ENCODE assay signal across 9 cellular contexts in genomic region chr5:150763023-150763793, GRCh38. TPM values are rescaled to one million over a fixed set of nuclear protein-coding genes. Genes with fewer than 3 reads are reported as not detected.
A peak's percentile ranks its signal among the peaks of the same experiment; 100 is the strongest.
DNase-seq lines count a peak whose midpoint lies in the region; ATAC-seq and TF ChIP-seq lines count a peak whose summit lies in the region.
"Had no signal": no experiment of that assay in that cellular context is flagged by ENCODE, and none has a peak within 500 bp of the region (broad histone marks: within the 10 kb centered on the region; RNA-seq: fewer than 3 reads in every experiment).

No MANE protein-coding gene starts in this region.

- peaks cover 0 to 24% (median 6%) of the 10 kb centered on the region in 4 donors for H3K4me1 ChIP-seq in tibial nerve
- peaks cover 5% of the 10 kb centered on the region for H3K4me1 ChIP-seq in CD8-positive, alpha-beta T cell (ENCODE audit: insufficient read depth, low read length)

- DNase-seq in NCI-H1092 treated with DMSO at 0.1 percent for 48 hours (lab: John Stamatoyannopoulos, UW), result peak; percentile 12
- DNase-seq in NCI-H1092 (lab: John Stamatoyannopoulos, UW), result no peak
- DNase-seq in SKM-1 (lab: John Stamatoyannopoulos, UW; ENCODE audit: unreplicated experiment), result peak; percentile 96
- peak; percentile 72 for DNase-seq in left cardiac atrium
- peak; percentile 46 to 87 for DNase-seq in tibial nerve (ENCODE audit: low spot score in 2 of 2)
- DNase-seq in activated naive CD4-positive, alpha-beta T cell treated with Interleukin-2 at 50 U/mL for 16 hours, result no peak
- no peak for DNase-seq in CD8-positive, alpha-beta T cell

- H3K9me3 Mint-ChIP-seq in CD8-positive, alpha-beta T cell, result no peaks in the 10 kb centered on the region

- no peaks in the 10 kb centered on the region for H3K9me3 ChIP-seq in tibial nerve
- no peaks in the 10 kb centered on the region for H3K9me3 ChIP-seq in CD8-positive, alpha-beta T cell (ENCODE audit: low read length)

- TF ChIP-seq EP300 in tibial nerve (IDR thresholded peaks at IDR 0.05), result peak; percentile 44 to 86

- H3K4me3 Mint-ChIP-seq in CD8-positive, alpha-beta T cell, result no peak overlapping the region

- H3K36me3 ChIP-seq in tibial nerve, result no peaks in the 10 kb centered on the region
- no peaks in the 10 kb centered on the region for H3K36me3 ChIP-seq in CD8-positive, alpha-beta T cell (ENCODE audit: insufficient read depth, low read length)

- H3K27me3 Mint-ChIP-seq in CD8-positive, alpha-beta T cell (ENCODE audit: low read depth), result peaks cover 5% of the 10 kb centered on the region

- H3K36me3 Mint-ChIP-seq in CD8-positive, alpha-beta T cell, result no peaks in the 10 kb centered on the region

- peaks cover 9% of the 10 kb centered on the region for H3K4me1 Mint-ChIP-seq in CD8-positive, alpha-beta T cell (ENCODE audit: low read depth)

- peak overlapping the region; percentile 33 to 83 (median 63) for H3K27ac ChIP-seq in tibial nerve
- H3K27ac ChIP-seq in CD8-positive, alpha-beta T cell (ENCODE audit: low read depth, low read length), result no peak overlapping the region

- peak; percentile 3 to 44 for ATAC-seq in left cardiac atrium
- ATAC-seq in HG02642 (IDR thresholded peaks at IDR 0.05; ENCODE audit: poor library complexity, unreplicated experiment), result no peak
- no peak for ATAC-seq in CD8-positive, alpha-beta T cell
- ATAC-seq: Panc1 had no signal

- no peaks in the 10 kb centered on the region for H3K27me3 ChIP-seq in tibial nerve
- H3K27me3 ChIP-seq in CD8-positive, alpha-beta T cell (ENCODE audit: insufficient read depth, low read length), result no peaks in the 10 kb centered on the region

- WGBS in tibial nerve, 2 donors, result 39 to 49% methylated on average over 7 of the region's 7 CpGs

- TF ChIP-seq CTCF in tibial nerve (IDR thresholded peaks at IDR 0.05), result peak in 1 of 5 experiments; percentile 14
- TF ChIP-seq CTCF in CD8-positive, alpha-beta T cell (IDR thresholded peaks at IDR 0.05), result no peak

- H3K4me3 ChIP-seq in tibial nerve, result no peak overlapping the region
- H3K4me3 ChIP-seq in CD8-positive, alpha-beta T cell (ENCODE audit: low read depth, low read length), result no peak overlapping the region

- intact Hi-C loops in left cardiac atrium (cut with DNase I), result no loop called here
- intact Hi-C loops in CD8-positive, alpha-beta T cell (cut with DNase I, micrococcal nuclease), result loop anchor here in 1 of 2 experiments (5.0 to 10.0 kb wide), 2 partner anchors 406 to 492 kb away; partner anchors contain the start of genes GM2A and TCOF1

- POLR2A ChIA-PET in CD8-positive, alpha-beta T cell (lab: Charles Lee), result interaction anchor here (0.8 kb wide), 1 partner anchor 63 kb away, joined by 3 read pairs; the partner anchor contains the start of gene RBM22

- CTCF ChIA-PET in CD8-positive, alpha-beta T cell (lab: Charles Lee), result interaction anchor here (1.1 to 2.7 kb wide), 2 partner anchors 15 to 38 kb away, joined by 3 to 13 read pairs; partner anchors contain the start of gene SMIM3

- TF ChIP-seq POLR2A in tibial nerve (IDR thresholded peaks at IDR 0.05), result no peak

- H3K27ac Mint-ChIP-seq in CD8-positive, alpha-beta T cell, result no peak overlapping the region

RNA-seq across cellular contexts. Expression of gene DCTN4, which starts 4.4 kb away (rescaled TPM):
- total RNA-seq in left cardiac atrium, result 10 to 100 TPM; 37.8 to 48.1 TPM
- total RNA-seq in tibial nerve, result 10 to 100 TPM; 38.0 to 80.2 (median 63.4) TPM
- 100 to 1,000 TPM; 117 to 121 TPM for total RNA-seq in CD8-positive, alpha-beta T cell

RNA-seq across cellular contexts. Expression of gene SMIM3, which starts 15.3 kb away (rescaled TPM):
- total RNA-seq in left cardiac atrium (10 to 100 TPM; 27.9 to 37.8 TPM), tibial nerve (10 to 100 TPM; 33.0 to 54.3 (median 38.3) TPM)
- total RNA-seq in CD8-positive, alpha-beta T cell, result 1 to 10 TPM; 4.6 to 4.9 TPM

Comparison
In these comparisons a context has a peak if more than half of its experiments do, and no peak if none do; other contexts are left out.
1. DNase-seq: peak in NCI-H1092 treated with DMSO at 0.1 percent for 48 hours (single experiment), SKM-1 (single experiment), left cardiac atrium (single experiment) and tibial nerve (2 of 2); none in NCI-H1092 (single experiment), activated naive CD4-positive, alpha-beta T cell treated with Interleukin-2 at 50 U/mL for 16 hours (single experiment) and CD8-positive, alpha-beta T cell (0 of 7).
2. ATAC-seq: peak in left cardiac atrium (2 of 2); none in HG02642 (single experiment) and CD8-positive, alpha-beta T cell (single experiment).
3. RNA of gene SMIM3, which starts 15.3 kb away (total RNA-seq): 33.0 to 54.3 TPM in tibial nerve and 27.9 to 37.8 TPM in left cardiac atrium; 4.6 to 4.9 TPM in CD8-positive, alpha-beta T cell; every median in the first group is over 4 times any median in the second.